12 cellular contexts compared by ENCODE assay signal in the genomic region with DNA sequence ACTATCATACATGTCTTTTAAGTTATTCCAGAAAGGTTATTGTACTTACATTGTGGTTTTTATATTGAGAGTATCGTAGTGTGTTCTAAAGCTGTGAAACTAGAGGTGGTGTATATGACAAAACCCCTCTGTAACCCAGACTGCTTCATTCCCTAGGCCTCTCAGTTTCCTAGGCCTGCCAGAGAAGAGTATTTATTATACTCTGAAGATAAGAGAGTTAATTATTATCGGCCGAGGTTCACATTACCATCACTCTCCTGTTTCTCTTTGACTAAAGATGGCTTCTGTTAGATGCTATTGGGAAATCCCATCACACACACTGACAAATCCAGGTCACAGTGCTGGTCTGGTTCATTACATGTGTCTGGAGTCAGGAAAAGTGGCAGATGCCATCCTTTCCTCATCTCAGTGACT. TPM values are rescaled to one million over a fixed set of nuclear protein-coding genes. Genes with fewer than 3 reads are reported as not detected.
DNase-seq lines count a peak whose midpoint lies in the region; ATAC-seq, FAIRE-seq and TF ChIP-seq lines count a peak whose summit lies in the region.
"Had no signal": no experiment of that assay in that cellular context is flagged by ENCODE, and none has a peak within 500 bp of the region (broad histone marks: within the 10 kb centered on the region; RNA-seq: fewer than 3 reads in every experiment).

No MANE protein-coding gene starts in this region.

- TF ChIP-seq POLR2A in body of pancreas (IDR thresholded peaks at IDR 0.05): no peak

- peak in 1 of 4 donors; percentile 13 for DNase-seq in body of pancreas
- DNase-seq in renal cortical epithelial cell (ENCODE audit: low read depth): peak; percentile 47
- no peak for DNase-seq in hepatic stellate cell (ENCODE audit: low spot score)
- no peak for DNase-seq in urothelium cell line (ENCODE audit: low spot score)
- DNase-seq: activated gamma-delta T cell treated with Interleukin-2 at 50 U/mL for 16 hours; cortex of kidney; NCI-H1092 treated with DMSO at 0.1 percent for 48 hours; SHP77 treated with DMSO at 0.1 percent for 48 hours; stimulated activated CD4-positive, alpha-beta T cell treated with anti-CD3 and anti-CD28 coated beads, Interleukin-15, amount 100 ng/mL, for 24 hours had no signal

- FAIRE-seq in urothelium cell line (lab: Jason Lieb, UNC): no peak

- WGBS in body of pancreas, 2 donors: 27 to 35% methylated on average over 3 of the region's 3 CpGs

- no peak for TF ChIP-seq CTCF in body of pancreas (IDR thresholded peaks at IDR 0.05)

- no peaks in the 10 kb centered on the region for H3K27me3 ChIP-seq in body of pancreas

- H3K27ac ChIP-seq in body of pancreas: peak overlapping the region in 3 of 4 donors; percentile 36 to 71 (median 53)

- peak; percentile 46 for ATAC-seq in GM18861 (IDR thresholded peaks at IDR 0.05; ENCODE audit: unreplicated experiment)
- peak; percentile 66 for ATAC-seq in HG03354 (IDR thresholded peaks at IDR 0.05; ENCODE audit: poor library complexity, severe bottlenecking, unreplicated experiment)
- peak; percentile 66 for ATAC-seq in body of pancreas
- ATAC-seq in HG03469 (IDR thresholded peaks at IDR 0.05; ENCODE audit: unreplicated experiment): no peak

- H3K4me3 ChIP-seq in body of pancreas: no peak overlapping the region

- H3K36me3 ChIP-seq in body of pancreas (replicated peaks in 1 of 2; ENCODE audit: insufficient read depth in 1 of 2, low read depth in 2 of 2): peaks cover 0 to 8% of the 10 kb centered on the region in 2 donors

- no peaks in the 10 kb centered on the region for H3K9me3 ChIP-seq in body of pancreas

- H3K4me1 ChIP-seq in body of pancreas: peaks cover 48% of the 10 kb centered on the region

- intact Hi-C loops in body of pancreas (cut with DNase I): no loop called here

RNA-seq across cellular contexts. Expression of a gene that starts 20.5 kb away (rescaled TPM):
- 10 to 100 TPM; 18.2 to 33.6 TPM for total RNA-seq in body of pancreas
- 59.4 and 63.9 TPM in 2 replicates for total RNA-seq in renal cortical epithelial cell

RNA-seq across cellular contexts. Expression of a gene that starts 20.6 kb away (rescaled TPM):
- total RNA-seq in body of pancreas (10 to 100 TPM; 32.2 to 32.3 TPM), renal cortical epithelial cell (59.9 and 81.4 TPM in 2 replicates)

RNA-seq across cellular contexts. Expression of a gene that starts 29.5 kb away (rescaled TPM):
- 10 to 100 TPM in 1 of 2 donors, 1 to 10 TPM in 1; 4.9 to 22.1 TPM for total RNA-seq in body of pancreas
- total RNA-seq in renal cortical epithelial cell: 0.55 TPM in 1 of 2 replicates, not detected in the other
